Comparison of ENCODE assay signal across 8 cellular contexts in the genomic region with DNA sequence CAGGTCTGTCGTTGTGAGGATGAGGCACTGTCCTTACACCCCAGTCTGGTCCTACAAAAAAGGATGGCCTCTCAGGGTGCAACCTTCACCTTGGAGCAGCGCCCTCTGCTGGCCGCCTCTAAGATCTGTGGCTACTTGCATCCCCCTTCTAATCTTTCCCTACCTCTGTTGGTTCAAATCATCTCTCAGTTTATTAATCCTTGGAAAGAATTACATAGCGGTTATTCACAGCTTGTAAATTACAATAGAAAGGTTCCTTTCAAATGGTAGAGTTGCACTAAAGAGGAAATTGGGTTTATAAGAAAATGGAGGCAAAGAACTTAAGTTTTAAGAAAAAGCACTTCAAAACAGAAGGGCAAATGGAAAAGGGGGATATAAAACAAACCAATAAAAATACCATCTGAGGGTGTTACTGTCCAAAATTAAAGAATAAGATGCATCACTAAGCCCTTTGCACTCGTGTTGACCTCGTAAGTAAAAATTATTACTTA.
DNase-seq lines count a peak whose midpoint lies in the region; ATAC-seq, FAIRE-seq and TF ChIP-seq lines count a peak whose summit lies in the region.
"Not testable (repeated sequence)": the region's sequence is repeated elsewhere in the genome, so short reads cannot be mapped to it uniquely, and the experiment has no call there.

No MANE protein-coding gene starts in this region.

- not testable (repeated sequence) for H3K9me3 Mint-ChIP-seq in activated T-cell treated with anti-CD3 and anti-CD28 coated beads, Interleukin-2, amount 50 U/mL, for 4 hours; progenitor cell of endocrine pancreas (ENCODE audit: low read depth)

- H3K4me3 ChIP-seq in HFF-Myc (replicated peaks; ENCODE audit: low read depth, low read length); SJSA1; effector memory CD4-positive, alpha-beta T cell (ENCODE audit: insufficient read depth, low read depth, low read length, poor library complexity, severe bottlenecking): not testable (repeated sequence)

- ATAC-seq in activated T-cell treated with anti-CD3 and anti-CD28 coated beads, Interleukin-2, amount 50 U/mL, for 4 hours: peak; percentile 91 to 92

- H3K4me3 Mint-ChIP-seq in activated T-cell treated with anti-CD3 and anti-CD28 coated beads, Interleukin-2, amount 50 U/mL, for 4 hours; progenitor cell of endocrine pancreas (ENCODE audit: low read depth): not testable (repeated sequence)

- DNase-seq in Caki2 (ENCODE audit: low read depth) (peak; percentile 40), SJSA1 (ENCODE audit: low read depth in 1 of 2, low spot score in 2 of 2) (peak; percentile 25 to 68)
- not testable (repeated sequence) for DNase-seq in HFF-Myc (ENCODE audit: extremely low read depth, low read depth); progenitor cell of endocrine pancreas (ENCODE audit: low spot score, unreplicated experiment)
- DNase-seq in activated T-cell treated with anti-CD3 and anti-CD28 coated beads, Interleukin-2, amount 50 U/mL, for 4 hours: peak; percentile 66
- peak; percentile 60 to 70 (median 60) for DNase-seq in effector memory CD4-positive, alpha-beta T cell
- DNase-seq in stimulated activated CD8-positive, alpha-beta memory T cell treated with anti-CD3 and anti-CD28 coated beads, Interleukin-7, amount 100 ng/mL, for 4 hours (ENCODE audit: low read depth in 2 of 2): peak; percentile 54 to 68

- not testable (repeated sequence) for H3K36me3 ChIP-seq in SJSA1; effector memory CD4-positive, alpha-beta T cell (ENCODE audit: control insufficient read depth, insufficient read depth, low read length)

- H3K36me3 Mint-ChIP-seq in activated T-cell treated with anti-CD3 and anti-CD28 coated beads, Interleukin-2, amount 50 U/mL, for 4 hours (ENCODE audit: insufficient read depth); progenitor cell of endocrine pancreas (ENCODE audit: insufficient read depth): not testable (repeated sequence)

- H3K9me3 ChIP-seq in SJSA1 (replicated peaks); effector memory CD4-positive, alpha-beta T cell (ENCODE audit: control insufficient read depth, low read length): not testable (repeated sequence)

- H3K4me1 Mint-ChIP-seq in activated T-cell treated with anti-CD3 and anti-CD28 coated beads, Interleukin-2, amount 50 U/mL, for 4 hours (ENCODE audit: low read depth); progenitor cell of endocrine pancreas (ENCODE audit: low read depth): not testable (repeated sequence)

- TF ChIP-seq CTCF in HFF-Myc (IDR thresholded peaks at IDR 0.05; ENCODE audit: low read depth, low read length, missing control alignments) (peak; percentile 68), progenitor cell of endocrine pancreas (IDR thresholded peaks at IDR 0.05; ENCODE audit: unreplicated experiment) (peak; percentile 68)

- H3K27ac Mint-ChIP-seq in progenitor cell of endocrine pancreas: not testable (repeated sequence)

- peaks cover 12% of the 10 kb centered on the region for H3K27me3 Mint-ChIP-seq in activated T-cell treated with anti-CD3 and anti-CD28 coated beads, Interleukin-2, amount 50 U/mL, for 4 hours (ENCODE audit: low read depth)
- not testable (repeated sequence) for H3K27me3 Mint-ChIP-seq in progenitor cell of endocrine pancreas

- not testable (repeated sequence) for H3K27ac ChIP-seq in SJSA1; effector memory CD4-positive, alpha-beta T cell (ENCODE audit: insufficient read depth, low read length, poor library complexity, severe bottlenecking)

- in situ Hi-C loops in Caki2 (cut with HindIII; ENCODE audit: low pct_unique_long_range_greater_than_20kb, low sequenced_read_pairs): not testable (repeated sequence)

- H3K27me3 ChIP-seq in SJSA1 (replicated peaks); effector memory CD4-positive, alpha-beta T cell (replicated peaks; ENCODE audit: control insufficient read depth, insufficient read depth, low read length, poor library complexity, severe bottlenecking): not testable (repeated sequence)

- not testable (repeated sequence) for H3K4me1 ChIP-seq in SJSA1 (replicated peaks); effector memory CD4-positive, alpha-beta T cell (ENCODE audit: control insufficient read depth, insufficient read depth, low read length, poor library complexity, severe bottlenecking)

- FAIRE-seq in islet of Langerhans (lab: Jason Lieb, UNC): peak; percentile 36
